In the genomic region with DNA sequence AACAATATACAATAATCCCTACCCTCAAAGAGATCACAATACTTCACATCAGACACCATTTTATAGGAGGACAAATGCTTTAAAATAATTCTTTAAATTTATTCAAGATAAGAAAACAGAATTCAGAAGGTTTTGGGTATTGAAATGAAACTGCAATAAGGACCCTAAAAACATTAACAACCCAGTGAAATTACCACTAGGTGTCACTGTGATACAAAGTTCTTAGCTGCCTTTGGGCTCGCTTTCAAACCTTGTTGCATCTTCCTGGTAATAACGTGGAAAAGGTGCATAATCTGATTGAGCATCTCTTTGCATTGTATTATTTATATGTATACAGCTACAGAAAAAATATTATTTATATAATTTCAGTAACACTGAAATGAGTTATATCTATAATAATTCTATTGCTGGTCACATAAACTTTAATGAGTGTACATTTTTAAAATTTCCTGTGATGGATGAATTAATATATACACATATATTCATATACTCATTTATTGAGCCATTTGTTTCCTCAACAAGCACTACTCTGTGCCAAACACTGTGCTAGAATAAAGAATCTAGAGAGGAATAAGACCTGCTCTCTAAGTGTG, we compare ENCODE assay signal across 8 cellular contexts.
DNase-seq lines count a peak whose midpoint lies in the region; ATAC-seq, FAIRE-seq and TF ChIP-seq lines count a peak whose summit lies in the region.

No MANE protein-coding gene starts in this region.

- no peaks in the 10 kb centered on the region for H3K36me3 ChIP-seq in ovary

- peaks cover 2% of the 10 kb centered on the region for H3K4me1 ChIP-seq in ovary (ENCODE audit: insufficient read depth)

- TF ChIP-seq EP300 in ovary (IDR thresholded peaks at IDR 0.05): no peak

- no peak overlapping the region for H3K4me3 ChIP-seq in ovary

- DNase-seq in GF-D8 (lab: John Stamatoyannopoulos, UW) (peak; percentile 6), NCI-H1092 treated with DMSO at 0.1 percent for 48 hours (lab: John Stamatoyannopoulos, UW) (peak; percentile 61), fibroblast of peridontal ligament (ENCODE audit: extremely low read depth) (peak; percentile 85), ovary (no peak)

- H3K27ac ChIP-seq in ovary: no peak overlapping the region

- TF ChIP-seq POLR2A in ovary (IDR thresholded peaks at IDR 0.05): no peak

- H3K9me3 ChIP-seq in ovary: no peaks in the 10 kb centered on the region

- no peaks in the 10 kb centered on the region for H3K27me3 ChIP-seq in ovary

- ATAC-seq in SK-N-SH treated with all-trans-retinoic acid at 6 μM for 48 hours: peak; percentile 79
- no peak for ATAC-seq in HG03432 (IDR thresholded peaks at IDR 0.05; ENCODE audit: unreplicated experiment)
- no peak for ATAC-seq in GM19395 (IDR thresholded peaks at IDR 0.05; ENCODE audit: unreplicated experiment)

- intact Hi-C loops in ovary (cut with DNase I): loop anchor here in 3 of 4 donors (10.0 kb wide), 2 partner anchors 270 to 420 kb away; no protein-coding TSS in a partner anchor

- peak; percentile 96 for FAIRE-seq in A204.1 (lab: Jason Lieb, UNC)

- peak; percentile 42 to 63 (median 45) for TF ChIP-seq CTCF in ovary (IDR thresholded peaks at IDR 0.05)

- WGBS in ovary, 3 donors: 1 to 3% (median 2%) methylated on average over 2 of the region's 2 CpGs

TF ChIP-seq in SK-N-SH treated with all-trans-retinoic acid at 6 μM for 48 hours, 23 proteins besides CTCF, POLR2A, EP300 and RAD21:
- TF ChIP-seq OSR1 (CRISPR knock-in tag; IDR thresholded peaks at IDR 0.05) (no peak), GLIS3 (CRISPR knock-in tag; IDR thresholded peaks at IDR 0.05) (no peak), ZNF70 (CRISPR knock-in tag; IDR thresholded peaks at IDR 0.05) (no peak), ZNF8 (CRISPR knock-in tag; IDR thresholded peaks at IDR 0.05) (no peak), CSDC2 (CRISPR knock-in tag; IDR thresholded peaks at IDR 0.05) (no peak), ZNF565 (CRISPR knock-in tag; conservative IDR thresholded peaks at IDR 0.05; ENCODE audit: low read depth) (no peak), ZC3H10 (CRISPR knock-in tag; IDR thresholded peaks at IDR 0.05) (no peak), RARB (CRISPR knock-in tag; IDR thresholded peaks at IDR 0.05) (no peak), PPARA (CRISPR knock-in tag; IDR thresholded peaks at IDR 0.05; ENCODE audit: borderline replicate concordance) (no peak), CSRNP3 (CRISPR knock-in tag; IDR thresholded peaks at IDR 0.05) (no peak), TCF4 (CRISPR knock-in tag; IDR thresholded peaks at IDR 0.05; ENCODE audit: borderline replicate concordance) (no peak), PATZ1 (CRISPR knock-in tag; IDR thresholded peaks at IDR 0.05; ENCODE audit: borderline replicate concordance) (no peak), POU6F1 (CRISPR knock-in tag; IDR thresholded peaks at IDR 0.05; ENCODE audit: borderline replicate concordance, low read depth) (no peak), BACH2 (CRISPR knock-in tag; IDR thresholded peaks at IDR 0.05; ENCODE audit: borderline replicate concordance) (no peak), TSHZ2 (CRISPR knock-in tag; IDR thresholded peaks at IDR 0.05) (no peak), ZFP3 (CRISPR knock-in tag; IDR thresholded peaks at IDR 0.05) (no peak)
- TF ChIP-seq, protein P1, sequence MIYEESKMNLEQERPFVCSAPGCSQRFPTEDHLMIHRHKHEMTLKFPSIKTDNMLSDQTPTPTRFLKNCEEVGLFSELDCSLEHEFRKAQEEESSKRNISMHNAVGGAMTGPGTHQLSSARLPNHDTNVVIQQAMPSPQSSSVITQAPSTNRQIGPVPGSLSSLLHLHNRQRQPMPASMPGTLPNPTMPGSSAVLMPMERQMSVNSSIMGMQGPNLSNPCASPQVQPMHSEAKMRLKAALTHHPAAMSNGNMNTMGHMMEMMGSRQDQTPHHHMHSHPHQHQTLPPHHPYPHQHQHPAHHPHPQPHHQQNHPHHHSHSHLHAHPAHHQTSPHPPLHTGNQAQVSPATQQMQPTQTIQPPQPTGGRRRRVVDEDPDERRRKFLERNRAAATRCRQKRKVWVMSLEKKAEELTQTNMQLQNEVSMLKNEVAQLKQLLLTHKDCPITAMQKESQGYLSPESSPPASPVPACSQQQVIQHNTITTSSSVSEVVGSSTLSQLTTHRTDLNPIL (CRISPR knock-in tag; IDR thresholded peaks at IDR 0.05; ENCODE audit: low read depth): no peak

Comparison
In these comparisons a context has a peak if more than half of its experiments do, and no peak if none do; other contexts are left out.
1. DNase-seq: peak in GF-D8 (single experiment), NCI-H1092 treated with DMSO at 0.1 percent for 48 hours (single experiment) and fibroblast of peridontal ligament (single experiment); none in ovary (0 of 5).